Comparison of ENCODE assay signal across 10 cellular contexts in genomic region chr1:209884249-209884648, GRCh38. TPM values are rescaled to one million over a fixed set of nuclear protein-coding genes. Genes with fewer than 3 reads are reported as not detected.
DNase-seq lines count a peak whose midpoint lies in the region; ATAC-seq, FAIRE-seq and TF ChIP-seq lines count a peak whose summit lies in the region.
"Had no signal": no experiment of that assay in that cellular context is flagged by ENCODE, and none has a peak within 500 bp of the region (broad histone marks: within the 10 kb centered on the region; RNA-seq: fewer than 3 reads in every experiment).

No MANE protein-coding gene starts in this region.

- peak overlapping the region; percentile 67 for H3K4me2 ChIP-seq in BLaER1

- H3K27me3 Mint-ChIP-seq in CD14-positive monocyte (ENCODE audit: low read depth in 3 of 3) = peaks cover 0 to 9% (median 6%) of the 10 kb centered on the region in 3 donors

- intact Hi-C loops in colonic mucosa (cut with DNase I) (no loop called here), CD14-positive monocyte (cut with micrococcal nuclease) (no loop called here)

- FAIRE-seq in bronchial epithelial cell (lab: Jason Lieb, UNC) = no peak

- no peak for ATAC-seq in HG02870 (IDR thresholded peaks at IDR 0.05; ENCODE audit: unreplicated experiment)

- H3K27ac ChIP-seq in BLaER1 = peak overlapping the region; percentile 16; the same call in 1 of the 2 replicates
- peak overlapping the region; percentile 85 for H3K27ac ChIP-seq in mesodermal cell (ENCODE audit: low read depth, low read length, severe bottlenecking)
- no peak overlapping the region for H3K27ac ChIP-seq in colonic mucosa

- peaks cover 0 to 5% (median 1%) of the 10 kb centered on the region in 7 donors for H3K9me3 Mint-ChIP-seq in CD14-positive monocyte
- H3K9me3 Mint-ChIP-seq: activated B cell treated with CpG ODN at 0.5 μM for 24 hours had no signal

- H3K9me3 ChIP-seq in BLaER1 (0 out of 2 replicates have a peak, but pooled peaks cover 6% of the 10 kb centered on the region), mesodermal cell (ENCODE audit: control insufficient read depth, low read length) (no peaks in the 10 kb centered on the region), colonic mucosa (no peaks in the 10 kb centered on the region)

- H3K27me3 ChIP-seq in BLaER1 (no peaks in the 10 kb centered on the region), bronchial epithelial cell (ENCODE audit: control insufficient read depth, insufficient read depth, low read length) (no peaks in the 10 kb centered on the region), colonic mucosa (no peaks in the 10 kb centered on the region)

- no peak overlapping the region for H3K27ac Mint-ChIP-seq in CD14-positive monocyte
- H3K27ac Mint-ChIP-seq: activated B cell treated with CpG ODN at 0.5 μM for 24 hours had no signal

- H3K4me3 ChIP-seq in BLaER1 = no peak overlapping the region
- H3K4me3 ChIP-seq in bronchial epithelial cell (ENCODE audit: low read depth, low read length) = no peak overlapping the region
- H3K4me3 ChIP-seq in mesodermal cell (ENCODE audit: extremely low read depth, insufficient read depth, low read length, poor library complexity, severe bottlenecking) = no peak overlapping the region
- H3K4me3 ChIP-seq in colonic mucosa = no peak overlapping the region

- no peaks in the 10 kb centered on the region for H3K4me1 Mint-ChIP-seq in CD14-positive monocyte
- H3K4me1 Mint-ChIP-seq: activated B cell treated with CpG ODN at 0.5 μM for 24 hours had no signal

- H3K9ac ChIP-seq in BLaER1 (peak overlapping the region; percentile 43; the same call in 1 of the 2 replicates), colonic mucosa (ENCODE audit: low read depth in 2 of 2, low read length in 2 of 2) (no peak overlapping the region)

- H4K20me1 ChIP-seq in BLaER1 = no peaks in the 10 kb centered on the region

- no peaks in the 10 kb centered on the region for H3K36me3 Mint-ChIP-seq in CD14-positive monocyte

- peaks cover 46% of the 10 kb centered on the region for H3K4me1 ChIP-seq in BLaER1
- H3K4me1 ChIP-seq in mesodermal cell (ENCODE audit: control insufficient read depth, insufficient read depth, low read length, poor library complexity, severe bottlenecking) = peaks cover 21% of the 10 kb centered on the region
- H3K4me1 ChIP-seq in colonic mucosa = no peaks in the 10 kb centered on the region

- TF ChIP-seq CTCF in bronchial epithelial cell (IDR thresholded peaks at IDR 0.05; ENCODE audit: insufficient read depth, low read length, severe bottlenecking) (no peak), colonic mucosa (IDR thresholded peaks at IDR 0.05) (no peak), CD14-positive monocyte (IDR thresholded peaks at IDR 0.05) (no peak)

- DNase-seq in HT1080 (ENCODE audit: low read depth) (peak; percentile 84), bronchial epithelial cell (ENCODE audit: low read depth) (peak; percentile 53), colonic mucosa (no peak), CD14-positive monocyte (ENCODE audit: low spot score) (no peak), SHP77 treated with DMSO at 0.1 percent for 48 hours (lab: John Stamatoyannopoulos, UW) (no peak)
- DNase-seq: activated B cell treated with CpG ODN at 0.5 μM for 24 hours, Right ventricle myocardium superior had no signal

- WGBS in mesodermal cell (ENCODE audit: insufficient coverage in 2 of 2), 2 experiments = 72 to 100% methylated on average over 1 of the region's 4 CpGs

- no peaks in the 10 kb centered on the region for H3K36me3 ChIP-seq in BLaER1
- no peaks in the 10 kb centered on the region for H3K36me3 ChIP-seq in bronchial epithelial cell (ENCODE audit: control insufficient read depth, insufficient read depth, low read length)
- no peaks in the 10 kb centered on the region for H3K36me3 ChIP-seq in mesodermal cell (ENCODE audit: control insufficient read depth, insufficient read depth, low read length)
- H3K36me3 ChIP-seq in colonic mucosa = no peaks in the 10 kb centered on the region

- no peak overlapping the region for H3K4me3 Mint-ChIP-seq in CD14-positive monocyte
- H3K4me3 Mint-ChIP-seq: activated B cell treated with CpG ODN at 0.5 μM for 24 hours had no signal

RNA-seq across cellular contexts. Expression of gene SYT14, which starts 53.8 kb away (rescaled TPM):
- total RNA-seq in HT1080 (2014; rRNA removed; shearing (Covaris generic)) = 5.9 and 8.3 TPM in 2 replicates
- 4.2 and 4.7 TPM in 2 replicates for polyA plus RNA-seq in HT1080 (2015; cell fraction: cytosol; rRNA removed)
- polyA plus RNA-seq in HT1080 (2015; cell fraction: nucleus; rRNA removed) = 6.5 and 6.9 TPM in 2 replicates
- not detected in 2 replicates for total RNA-seq in bronchial epithelial cell
- 1.2 TPM for polyA plus RNA-seq in mesodermal cell (2013, experiment 1 of 2)
- 1.2 TPM for polyA plus RNA-seq in mesodermal cell (2013, experiment 2 of 2)
- under 1 TPM; 0.03 to 0.07 TPM for total RNA-seq in colonic mucosa
- polyA plus RNA-seq in CD14-positive monocyte = not detected
- total RNA-seq: activated B cell treated with CpG ODN at 0.5 μM for 24 hours, Right ventricle myocardium superior had no signal

RNA-seq across cellular contexts. Expression of gene UTP25, which starts 56.5 kb away (rescaled TPM):
- total RNA-seq in HT1080 (2014; rRNA removed; shearing (Covaris generic)) = 12.4 and 12.5 TPM in 2 replicates
- polyA plus RNA-seq in HT1080 (2015; cell fraction: cytosol; rRNA removed) = 8.1 and 10.0 TPM in 2 replicates
- polyA plus RNA-seq in HT1080 (2015; cell fraction: nucleus; rRNA removed) = 23.2 and 25.0 TPM in 2 replicates
- total RNA-seq in bronchial epithelial cell (2.9 and 6.3 TPM in 2 replicates), colonic mucosa (1 to 10 TPM; 5.2 to 6.4 TPM)
- polyA plus RNA-seq in mesodermal cell (2013, experiment 1 of 2) = 5.8 TPM
- 5.3 TPM for polyA plus RNA-seq in mesodermal cell (2013, experiment 2 of 2)
- 1 to 10 TPM in 1 of 2 donors, under 1 TPM in 1; 0.98 to 1.1 TPM for polyA plus RNA-seq in CD14-positive monocyte

Comparison
In these comparisons a context has a peak if more than half of its experiments do, and no peak if none do; other contexts are left out.
1. DNase-seq: peak in HT1080 (single experiment) and bronchial epithelial cell (single experiment); none in colonic mucosa (single experiment), CD14-positive monocyte (single experiment) and SHP77 treated with DMSO at 0.1 percent for 48 hours (single experiment).